23 cellular contexts compared by ENCODE assay signal in the genomic region with DNA sequence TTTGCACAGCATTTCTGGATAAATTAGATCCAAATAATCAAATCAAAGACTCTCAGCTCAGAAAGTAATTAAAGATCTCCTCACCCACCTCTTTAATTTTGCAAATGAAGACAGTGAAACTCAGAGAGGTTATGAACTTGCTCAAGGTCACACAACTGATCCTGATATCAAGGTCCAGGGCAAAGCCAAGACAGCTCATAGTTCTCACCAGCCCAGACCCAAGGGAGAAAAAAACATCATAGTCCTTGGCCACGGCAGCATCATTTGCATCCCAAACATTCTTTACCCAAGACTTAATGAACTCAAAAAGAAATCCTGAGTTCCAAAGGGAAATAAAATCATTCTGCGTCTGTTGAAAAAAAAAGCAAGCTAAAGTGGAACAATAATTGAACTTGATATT.
DNase-seq lines count a peak whose midpoint lies in the region; ATAC-seq and TF ChIP-seq lines count a peak whose summit lies in the region.
"Had no signal": no experiment of that assay in that cellular context is flagged by ENCODE, and none has a peak within 500 bp of the region (broad histone marks: within the 10 kb centered on the region; RNA-seq: fewer than 3 reads in every experiment).

No MANE protein-coding gene starts in this region.

- TF ChIP-seq CTCF in A673 (conservative IDR thresholded peaks at IDR 0.05; ENCODE audit: low read depth, low read length) (no peak), OCI-LY7 (conservative IDR thresholded peaks at IDR 0.05; ENCODE audit: low read length) (no peak)

- peak overlapping the region; percentile 55 for H3K27ac Mint-ChIP-seq in activated CD4-positive, alpha-beta T cell treated with anti-CD3 and anti-CD28 coated beads for 36 hours
- H3K27ac Mint-ChIP-seq in memory B cell (peak overlapping the region; percentile 77), T-helper 17 cell (no peak overlapping the region)
- H3K27ac Mint-ChIP-seq: neural progenitor cell had no signal

- H3K4me1 Mint-ChIP-seq in activated CD4-positive, alpha-beta T cell treated with anti-CD3 and anti-CD28 coated beads for 36 hours: no peaks in the 10 kb centered on the region
- H3K4me1 Mint-ChIP-seq in memory B cell: peaks cover 69% of the 10 kb centered on the region
- H3K4me1 Mint-ChIP-seq in T-helper 17 cell: no peaks in the 10 kb centered on the region

- peaks cover 98% of the 10 kb centered on the region for H3K4me1 ChIP-seq in A673 (ENCODE audit: insufficient read depth, low read length, poor library complexity, severe bottlenecking)
- peaks cover 100% of the 10 kb centered on the region for H3K4me1 ChIP-seq in OCI-LY7 (ENCODE audit: insufficient read depth, low read length, poor library complexity, severe bottlenecking)

- peak overlapping the region; percentile 59; the same call in 1 of the 2 replicates for H2AFZ ChIP-seq in OCI-LY7 (ENCODE audit: low read length)
- H2AFZ ChIP-seq: neural progenitor cell had no signal

- no peaks in the 10 kb centered on the region for H3K36me3 ChIP-seq in A673 (ENCODE audit: insufficient read depth, low read length, poor library complexity, severe bottlenecking)
- H3K36me3 ChIP-seq in OCI-LY7 (ENCODE audit: insufficient read depth, low read length): no peaks in the 10 kb centered on the region
- H3K36me3 ChIP-seq: adrenal gland, neural progenitor cell, sigmoid colon, thoracic aorta, WERI-Rb-1 had no signal

- H3K27me3 ChIP-seq in A673 (replicated peaks; ENCODE audit: insufficient read depth, low read depth, low read length, poor library complexity): no peaks in the 10 kb centered on the region
- H3K27me3 ChIP-seq: adrenal gland, neural progenitor cell, sigmoid colon had no signal

- peak overlapping the region; percentile 53 for H3K4me3 Mint-ChIP-seq in activated CD4-positive, alpha-beta T cell treated with anti-CD3 and anti-CD28 coated beads for 36 hours
- H3K4me3 Mint-ChIP-seq in memory B cell: no peak overlapping the region
- no peak overlapping the region for H3K4me3 Mint-ChIP-seq in T-helper 17 cell
- H3K4me3 Mint-ChIP-seq: neural progenitor cell had no signal

- no peaks in the 10 kb centered on the region for H3K9me2 ChIP-seq in OCI-LY7 (ENCODE audit: insufficient read depth, low read length)

- peaks cover 16% of the 10 kb centered on the region for H3K36me3 Mint-ChIP-seq in activated CD4-positive, alpha-beta T cell treated with anti-CD3 and anti-CD28 coated beads for 36 hours (ENCODE audit: low read depth)
- H3K36me3 Mint-ChIP-seq in memory B cell: no peaks in the 10 kb centered on the region
- no peaks in the 10 kb centered on the region for H3K36me3 Mint-ChIP-seq in T-helper 17 cell (ENCODE audit: low read depth)
- H3K36me3 Mint-ChIP-seq: neural progenitor cell had no signal

- H3K4me3 ChIP-seq in A673 (ENCODE audit: low read depth, low read length, poor library complexity, severe bottlenecking) (no peak overlapping the region), OCI-LY7 (ENCODE audit: low read depth, low read length, poor library complexity, severe bottlenecking) (peak overlapping the region; percentile 37)
- H3K4me3 ChIP-seq: adrenal gland, neural progenitor cell, sigmoid colon, thoracic aorta had no signal

- BruUV-seq in A673 (replicated peaks; lab: Mats Ljungman, UMichigan) (no TSS peak), OCI-LY7 (replicated peaks; lab: Mats Ljungman, UMichigan) (no TSS peak)

- CTCF ChIA-PET in activated CD4-positive, alpha-beta T cell treated with anti-CD3 and anti-CD28 coated beads for 36 hours (lab: Charles Lee): no interaction called here
- CTCF ChIA-PET in A673 (lab: Charles Lee): no interaction called here
- CTCF ChIA-PET in OCI-LY7 (lab: Charles Lee; ENCODE audit: unreplicated experiment): interaction anchor here (0.6 to 2.0 kb wide), 7 partner anchors 11 to 210 kb away, joined by 3 to 9 read pairs (median 3); no protein-coding TSS in a partner anchor

- H3K4me2 ChIP-seq in OCI-LY7 (ENCODE audit: low read length): peak overlapping the region; percentile 82
- H3K4me2 ChIP-seq: neural progenitor cell had no signal

- intact Hi-C loops in activated CD4-positive, alpha-beta T cell treated with anti-CD3 and anti-CD28 coated beads for 36 hours (cut with DNase I, micrococcal nuclease): loop anchor here (1.0 to 2.0 kb wide), 2 partner anchors 90 to 91 kb away; no protein-coding TSS in a partner anchor
- intact Hi-C loops in A673 (cut with micrococcal nuclease; ENCODE audit: unreplicated experiment): loop anchor here (10.0 kb wide), 3 partner anchors 252 to 378 kb away; a partner anchor contains a TSS
- intact Hi-C loops in OCI-LY7 (cut with micrococcal nuclease; ENCODE audit: unreplicated experiment): loop anchor here (10.0 kb wide), 2 partner anchors 178 to 192 kb away; no protein-coding TSS in a partner anchor

- no peak for DNase-seq in activated CD4-positive, alpha-beta T cell treated with anti-CD3 and anti-CD28 coated beads for 36 hours
- no peak for DNase-seq in activated CD4-positive, alpha-beta T cell treated with anti-CD3 and anti-CD28 coated beads, Interleukin-2, amount 50 U/mL, for 1 hour
- no peak for DNase-seq in A673 (ENCODE audit: low spot score)
- no peak for DNase-seq in OCI-LY7 (ENCODE audit: low spot score)
- DNase-seq in memory B cell (ENCODE audit: low spot score in 2 of 2): no peak
- no peak for DNase-seq in T-helper 17 cell
- DNase-seq in kidney tubule cell (ENCODE audit: low spot score): no peak
- no peak for DNase-seq in iPS-NIHi11 (ENCODE audit: low spot score)
- DNase-seq: 8988T; AML-193; Caco-2; KBM-7; midbrain; NCI-H2171; NCI-H524 treated with DMSO at 0.1 percent for 48 hours; sigmoid colon; stimulated activated CD4-positive, alpha-beta T cell treated with anti-CD3 and anti-CD28 coated beads, Interleukin-15, amount 100 ng/mL, for 24 hours; WERI-Rb-1 had no signal

- no peaks in the 10 kb centered on the region for H3K9me3 ChIP-seq in A673 (ENCODE audit: low read depth, low read length, poor library complexity, severe bottlenecking)
- no peaks in the 10 kb centered on the region for H3K9me3 ChIP-seq in OCI-LY7 (ENCODE audit: low read length)
- no peaks in the 10 kb centered on the region for H3K9me3 ChIP-seq in T-helper 17 cell (ENCODE audit: control insufficient read depth, low read length, poor library complexity, severe bottlenecking)
- H3K9me3 ChIP-seq: adrenal gland, Caco-2, sigmoid colon, thoracic aorta had no signal

- no peaks in the 10 kb centered on the region for H4K20me1 ChIP-seq in OCI-LY7 (ENCODE audit: insufficient read depth, low read length)

- POLR2A ChIA-PET in activated CD4-positive, alpha-beta T cell treated with anti-CD3 and anti-CD28 coated beads for 36 hours (lab: Charles Lee): no interaction called here
- POLR2A ChIA-PET in A673 (lab: Charles Lee; ENCODE audit: low non-redundant PET) (interaction anchor here (0.6 to 0.7 kb wide), 4 partner anchors 29 to 813 kb away, joined by 3 to 4 read pairs (median 4); no protein-coding TSS in a partner anchor), OCI-LY7 (lab: Charles Lee) (interaction anchor here (0.5 to 8.2 kb wide), 28 partner anchors 8 to 415 kb away, joined by 3 to 55 read pairs (median 4); a partner anchor contains a TSS)

- no peak for ATAC-seq in activated CD4-positive, alpha-beta T cell treated with anti-CD3 and anti-CD28 coated beads for 36 hours
- no peak for ATAC-seq in memory B cell (ENCODE audit: low read depth)
- no peak for ATAC-seq in T-helper 17 cell
- ATAC-seq: left lobe of liver had no signal

- H3K27me3 Mint-ChIP-seq in activated CD4-positive, alpha-beta T cell treated with anti-CD3 and anti-CD28 coated beads for 36 hours: no peaks in the 10 kb centered on the region
- H3K27me3 Mint-ChIP-seq in memory B cell (peaks cover 4% of the 10 kb centered on the region), T-helper 17 cell (no peaks in the 10 kb centered on the region)

- H3K9me3 Mint-ChIP-seq in activated CD4-positive, alpha-beta T cell treated with anti-CD3 and anti-CD28 coated beads for 36 hours (ENCODE audit: low read depth): no peaks in the 10 kb centered on the region
- H3K9me3 Mint-ChIP-seq in memory B cell: no peaks in the 10 kb centered on the region
- H3K9me3 Mint-ChIP-seq: activated T-helper 1 cell treated with anti-CD3 and anti-CD28 coated beads, Interleukin-12 subunit alpha, Interleukin-12 subunit beta, Interleukin-2, Interleukin-4 antibody, amounts not matched to agents 30 ng/mL and 10 ng/mL and 1 ng/mL, durations not matched to agents 14 hours and 24 hours and 36 hours; neural progenitor cell had no signal

- H3K27ac ChIP-seq in A673 (ENCODE audit: low read depth, low read length, poor library complexity, severe bottlenecking) (peak overlapping the region; percentile 80), OCI-LY7 (ENCODE audit: low read depth, low read length, poor library complexity, severe bottlenecking) (peak overlapping the region; percentile 81)
- H3K27ac ChIP-seq: neural progenitor cell, sigmoid colon, thoracic aorta, WERI-Rb-1 had no signal

- H3K79me2 ChIP-seq in OCI-LY7 (ENCODE audit: insufficient read depth, low read depth, low read length): peaks cover 5% of the 10 kb centered on the region; the same call in 1 of the 2 replicates
